8 cellular contexts compared by ENCODE assay signal in genomic region chr2:135876770-135877169, GRCh38. TPM values are rescaled to one million over a fixed set of nuclear protein-coding genes. Genes with fewer than 3 reads are reported as not detected.
DNase-seq lines count a peak whose midpoint lies in the region; ATAC-seq and TF ChIP-seq lines count a peak whose summit lies in the region.
"Not testable (repeated sequence)": the region's sequence is repeated elsewhere in the genome, so short reads cannot be mapped to it uniquely, and the experiment has no call there.

No MANE protein-coding gene starts in this region.

- CTCF ChIA-PET in HCT116 (lab: Charles Lee): interaction anchor here (0.8 to 1.0 kb wide), 2 partner anchors 9 to 507 kb away, joined by 4 to 5 read pairs; no protein-coding TSS in a partner anchor

- H3K4me1 Mint-ChIP-seq in activated T-helper 1 cell treated with anti-CD3 and anti-CD28 coated beads, Interleukin-12 subunit alpha, Interleukin-12 subunit beta, Interleukin-2, Interleukin-4 antibody, amounts not matched to agents 30 ng/mL and 10 ng/mL and 1 ng/mL, durations not matched to agents 14 hours and 24 hours and 36 hours (ENCODE audit: low read depth): peaks cover 39% of the 10 kb centered on the region
- peaks cover 22% of the 10 kb centered on the region for H3K4me1 Mint-ChIP-seq in dendritic cell treated with granulocyte-macrophage colony-stimulating factor and Interleukin-4, amounts not matched to agents 40 ng/mL and 50 ng/mL, for 4 days (ENCODE audit: low read depth)
- peaks cover 22% of the 10 kb centered on the region for H3K4me1 Mint-ChIP-seq in nephron
- H3K4me1 Mint-ChIP-seq in stimulated activated naive CD8-positive, alpha-beta T cell treated with anti-CD3 and anti-CD28 coated beads, Interleukin-15, Interleukin-2, amounts not matched to agents 100 ng/mL and 50 ng/mL, for 24 hours (ENCODE audit: low read depth): peaks cover 44% of the 10 kb centered on the region

- H3K27me3 ChIP-seq in HCT116 (ENCODE audit: insufficient read depth, low read length); Peyer's patch; iPS-15b (ENCODE audit: control insufficient read depth, insufficient read depth, low read length): not testable (repeated sequence)

- 0 out of 2 replicates have a peak overlapping the region, but pooled peaks have one; percentile 15 for H3K27ac ChIP-seq in HCT116 (ENCODE audit: low read depth, low read length)
- H3K27ac ChIP-seq in Peyer's patch: peak overlapping the region in 3 of 4 donors; percentile 15 to 90 (median 86)

- H3K4me1 ChIP-seq in HCT116 (ENCODE audit: control insufficient read depth in 1 of 2, insufficient read depth in 2 of 2, low read length in 2 of 2) (peaks cover 7 to 19% of the 10 kb centered on the region in 2 experiments; a peak in 2 of 4 replicates), Peyer's patch (peaks cover 0 to 13% (median 7%) of the 10 kb centered on the region in 4 donors)
- not testable (repeated sequence) for H3K4me1 ChIP-seq in iPS-15b (ENCODE audit: control insufficient read depth, insufficient read depth, low read length)

- not testable (repeated sequence) for H3K9me3 ChIP-seq in HCT116 (ENCODE audit: control insufficient read depth in 1 of 2, insufficient read depth in 1 of 2, low read depth in 1 of 2, low read length in 2 of 2); Peyer's patch; iPS-15b (ENCODE audit: control insufficient read depth, insufficient read depth, low read length)

- not testable (repeated sequence) for ATAC-seq in HCT116

- peak overlapping the region; percentile 98 for H3K9ac ChIP-seq in HCT116 (ENCODE audit: low read length)
- H3K9ac ChIP-seq in iPS-15b (ENCODE audit: low read depth, low read length): not testable (repeated sequence)

- peak overlapping the region; percentile 65 for H2AFZ ChIP-seq in HCT116 (ENCODE audit: low read depth, low read length, poor library complexity, severe bottlenecking)

- peaks cover 23% of the 10 kb centered on the region for H3K36me3 Mint-ChIP-seq in activated T-helper 1 cell treated with anti-CD3 and anti-CD28 coated beads, Interleukin-12 subunit alpha, Interleukin-12 subunit beta, Interleukin-2, Interleukin-4 antibody, amounts not matched to agents 30 ng/mL and 10 ng/mL and 1 ng/mL, durations not matched to agents 14 hours and 24 hours and 36 hours (ENCODE audit: low read depth)
- not testable (repeated sequence) for H3K36me3 Mint-ChIP-seq in dendritic cell treated with granulocyte-macrophage colony-stimulating factor and Interleukin-4, amounts not matched to agents 40 ng/mL and 50 ng/mL, for 4 days (ENCODE audit: low read depth)
- H3K36me3 Mint-ChIP-seq in nephron (ENCODE audit: low read depth): peaks cover 12% of the 10 kb centered on the region
- peaks cover 43% of the 10 kb centered on the region for H3K36me3 Mint-ChIP-seq in stimulated activated naive CD8-positive, alpha-beta T cell treated with anti-CD3 and anti-CD28 coated beads, Interleukin-15, Interleukin-2, amounts not matched to agents 100 ng/mL and 50 ng/mL, for 24 hours (ENCODE audit: low read depth)

- TF ChIP-seq POLR2A in HCT116 (IDR thresholded peaks at IDR 0.05; ENCODE audit: borderline replicate concordance, extremely low read depth, insufficient read depth, insufficient read length); Peyer's patch (IDR thresholded peaks at IDR 0.05): not testable (repeated sequence)

- DNase-seq in AG09309 (ENCODE audit: low read depth); HCT116 (ENCODE audit: low read depth, low spot score); Peyer's patch; activated T-helper 1 cell treated with anti-CD3 and anti-CD28 coated beads, Interleukin-12 subunit alpha, Interleukin-12 subunit beta, Interleukin-2, Interleukin-4 antibody, amounts not matched to agents 30 ng/mL and 10 ng/mL and 1 ng/mL, durations not matched to agents 14 hours and 24 hours and 36 hours (ENCODE audit: low spot score): not testable (repeated sequence)

- POLR2A ChIA-PET in HCT116 (lab: Charles Lee): not testable (repeated sequence)

- H3K79me2 ChIP-seq in HCT116 (ENCODE audit: insufficient read depth, low read length): peaks cover 35% of the 10 kb centered on the region

- not testable (repeated sequence) for H3K9me3 Mint-ChIP-seq in activated T-helper 1 cell treated with anti-CD3 and anti-CD28 coated beads, Interleukin-12 subunit alpha, Interleukin-12 subunit beta, Interleukin-2, Interleukin-4 antibody, amounts not matched to agents 30 ng/mL and 10 ng/mL and 1 ng/mL, durations not matched to agents 14 hours and 24 hours and 36 hours; dendritic cell treated with granulocyte-macrophage colony-stimulating factor and Interleukin-4, amounts not matched to agents 40 ng/mL and 50 ng/mL, for 4 days; nephron; stimulated activated naive CD8-positive, alpha-beta T cell treated with anti-CD3 and anti-CD28 coated beads, Interleukin-15, Interleukin-2, amounts not matched to agents 100 ng/mL and 50 ng/mL, for 24 hours

- H3K4me3 Mint-ChIP-seq in activated T-helper 1 cell treated with anti-CD3 and anti-CD28 coated beads, Interleukin-12 subunit alpha, Interleukin-12 subunit beta, Interleukin-2, Interleukin-4 antibody, amounts not matched to agents 30 ng/mL and 10 ng/mL and 1 ng/mL, durations not matched to agents 14 hours and 24 hours and 36 hours: peak overlapping the region; percentile 98
- peak overlapping the region; percentile 83 for H3K4me3 Mint-ChIP-seq in dendritic cell treated with granulocyte-macrophage colony-stimulating factor and Interleukin-4, amounts not matched to agents 40 ng/mL and 50 ng/mL, for 4 days
- peak overlapping the region; percentile 84 to 90 (median 86) for H3K4me3 Mint-ChIP-seq in nephron
- peak overlapping the region; percentile 91 for H3K4me3 Mint-ChIP-seq in stimulated activated naive CD8-positive, alpha-beta T cell treated with anti-CD3 and anti-CD28 coated beads, Interleukin-15, Interleukin-2, amounts not matched to agents 100 ng/mL and 50 ng/mL, for 24 hours

- not testable (repeated sequence) for H3K9me2 ChIP-seq in HCT116 (ENCODE audit: insufficient read depth)

- intact Hi-C loops in HCT116 (cut with micrococcal nuclease); dendritic cell treated with granulocyte-macrophage colony-stimulating factor and Interleukin-4, amounts not matched to agents 40 ng/mL and 50 ng/mL, for 4 days (cut with micrococcal nuclease): not testable (repeated sequence)
- intact Hi-C loops in activated T-helper 1 cell treated with anti-CD3 and anti-CD28 coated beads, Interleukin-12 subunit alpha, Interleukin-12 subunit beta, Interleukin-2, Interleukin-4 antibody, amounts not matched to agents 30 ng/mL and 10 ng/mL and 1 ng/mL, durations not matched to agents 14 hours and 24 hours and 36 hours (cut with micrococcal nuclease): loop anchor here (1.0 to 5.0 kb wide), 12 partner anchors 36 to 1759 kb away; partner anchors contain the start of genes CCNT2, DARS1, RAB3GAP1 and UBXN4

- not testable (repeated sequence) for H3K36me3 ChIP-seq in HCT116 (ENCODE audit: control insufficient read depth in 1 of 2, insufficient read depth in 2 of 2, low read length in 2 of 2); Peyer's patch; iPS-15b (ENCODE audit: control insufficient read depth, insufficient read depth, low read length)

- not testable (repeated sequence) for H4K20me1 ChIP-seq in HCT116 (ENCODE audit: insufficient read depth)

- RAD21 ChIA-PET in HCT116 (lab: Charles Lee; ENCODE audit: low non-redundant PET in 1 of 2, low total read pairs in 2 of 2, uncharacterized antibody in 2 of 2, unreplicated experiment in 2 of 2): not testable (repeated sequence)

- not testable (repeated sequence) for TF ChIP-seq CTCF in AG09309 (IDR thresholded peaks at IDR 0.05; ENCODE audit: control insufficient read depth, insufficient read depth, low read depth, low read length, missing control alignments); HCT116 (IDR thresholded peaks at IDR 0.05 in 2 of 3, conservative IDR thresholded peaks at IDR 0.05 in 1 of 3; ENCODE audit: borderline replicate concordance in 1 of 3, insufficient read depth in 1 of 3, low read depth in 2 of 3, low read length in 2 of 3); Peyer's patch (IDR thresholded peaks at IDR 0.05); nephron (IDR thresholded peaks at IDR 0.05; ENCODE audit: unreplicated experiment in 3 of 3)

- BruUV-seq in HCT116 (replicated peaks; lab: Mats Ljungman, UMichigan): not testable (repeated sequence)

- H3K4me3 ChIP-seq in AG09309 (ENCODE audit: control insufficient read depth, low read depth, low read length) (peak overlapping the region; percentile 76), HCT116 (replicated peaks in 1 of 2; ENCODE audit: low read depth in 1 of 2, low read length in 2 of 2) (peak overlapping the region; percentile 82 to 94), Peyer's patch (peak overlapping the region; percentile 65 to 94 (median 74)), iPS-15b (ENCODE audit: low read depth, low read length) (peak overlapping the region; percentile 50)

- TF ChIP-seq RAD21 in HCT116 (IDR thresholded peaks at IDR 0.05; ENCODE audit: low read depth): not testable (repeated sequence)

- peak overlapping the region; percentile 94 for H3K4me2 ChIP-seq in HCT116 (ENCODE audit: low read length)

- peak overlapping the region; percentile 99 for H3K27ac Mint-ChIP-seq in activated T-helper 1 cell treated with anti-CD3 and anti-CD28 coated beads, Interleukin-12 subunit alpha, Interleukin-12 subunit beta, Interleukin-2, Interleukin-4 antibody, amounts not matched to agents 30 ng/mL and 10 ng/mL and 1 ng/mL, durations not matched to agents 14 hours and 24 hours and 36 hours
- peak overlapping the region; percentile 82 for H3K27ac Mint-ChIP-seq in dendritic cell treated with granulocyte-macrophage colony-stimulating factor and Interleukin-4, amounts not matched to agents 40 ng/mL and 50 ng/mL, for 4 days
- H3K27ac Mint-ChIP-seq in nephron: peak overlapping the region; percentile 34 to 88 (median 73)
- H3K27ac Mint-ChIP-seq in stimulated activated naive CD8-positive, alpha-beta T cell treated with anti-CD3 and anti-CD28 coated beads, Interleukin-15, Interleukin-2, amounts not matched to agents 100 ng/mL and 50 ng/mL, for 24 hours: peak overlapping the region; percentile 98

- H3K27me3 Mint-ChIP-seq in activated T-helper 1 cell treated with anti-CD3 and anti-CD28 coated beads, Interleukin-12 subunit alpha, Interleukin-12 subunit beta, Interleukin-2, Interleukin-4 antibody, amounts not matched to agents 30 ng/mL and 10 ng/mL and 1 ng/mL, durations not matched to agents 14 hours and 24 hours and 36 hours (ENCODE audit: insufficient read depth); dendritic cell treated with granulocyte-macrophage colony-stimulating factor and Interleukin-4, amounts not matched to agents 40 ng/mL and 50 ng/mL, for 4 days; nephron (ENCODE audit: low read depth); stimulated activated naive CD8-positive, alpha-beta T cell treated with anti-CD3 and anti-CD28 coated beads, Interleukin-15, Interleukin-2, amounts not matched to agents 100 ng/mL and 50 ng/mL, for 24 hours: not testable (repeated sequence)

RNA-seq across cellular contexts. Expression of gene MCM6, which starts 0.5 kb away (rescaled TPM):
- total RNA-seq in HCT116 (2021; ENCODE audit: unreplicated experiment): 84.8 TPM
- 27.8 and 37.0 TPM in 2 replicates for polyA plus RNA-seq in HCT116 (2012)
- total RNA-seq in Peyer's patch: 10 to 100 TPM in 3 of 4 donors, 1 to 10 TPM in 1; 8.8 to 38.8 (median 14.5) TPM
- total RNA-seq in activated T-helper 1 cell treated with anti-CD3 and anti-CD28 coated beads, Interleukin-12 subunit alpha, Interleukin-12 subunit beta, Interleukin-2, Interleukin-4 antibody, amounts not matched to agents 30 ng/mL and 10 ng/mL and 1 ng/mL, durations not matched to agents 14 hours and 24 hours and 36 hours: 176 and 177 TPM in 2 replicates

RNA-seq across cellular contexts. Expression of gene LCT, which starts 39.8 kb away (rescaled TPM):
- total RNA-seq in HCT116 (2021; ENCODE audit: unreplicated experiment) (0.12 TPM), Peyer's patch (10 to 100 TPM; 12.6 to 73.5 (median 25.5) TPM)
- 0.01 and 0.03 TPM in 2 replicates for polyA plus RNA-seq in HCT116 (2012)
- total RNA-seq in activated T-helper 1 cell treated with anti-CD3 and anti-CD28 coated beads, Interleukin-12 subunit alpha, Interleukin-12 subunit beta, Interleukin-2, Interleukin-4 antibody, amounts not matched to agents 30 ng/mL and 10 ng/mL and 1 ng/mL, durations not matched to agents 14 hours and 24 hours and 36 hours: 0.41 and 0.42 TPM in 2 replicates
